29 cellular contexts compared by ENCODE assay signal in genomic region chr14:89384636-89385035, GRCh38. TPM values are rescaled to one million over a fixed set of nuclear protein-coding genes. Genes with fewer than 3 reads are reported as not detected.
DNase-seq lines count a peak whose midpoint lies in the region; ATAC-seq, FAIRE-seq and TF ChIP-seq lines count a peak whose summit lies in the region.
"Had no signal": no experiment of that assay in that cellular context is flagged by ENCODE, and none has a peak within 500 bp of the region (broad histone marks: within the 10 kb centered on the region; RNA-seq: fewer than 3 reads in every experiment).

No MANE protein-coding gene starts in this region.

- H3F3A ChIP-seq in GM23338 (replicated peaks; ENCODE audit: low read depth), result no peaks in the 10 kb centered on the region; the same call in none of the 2 replicates

- RAD21 ChIA-PET in GM12878 (lab: Charles Lee; ENCODE audit: unreplicated experiment), result interaction anchor here (0.8 to 4.8 kb wide), 12 partner anchors 8 to 382 kb away, joined by 3 to 37 read pairs (median 6); no protein-coding TSS in a partner anchor

- intact Hi-C loops in GM12878 (cut with micrococcal nuclease; ENCODE audit: unreplicated experiment), result loop anchor here (1.0 to 5.0 kb wide), 3 partner anchors 19 to 53 kb away; partner anchors contain the start of gene FOXN3
- intact Hi-C loops in natural killer cell (cut with micrococcal nuclease), result no loop called here
- intact Hi-C loops in Right ventricle myocardium inferior (cut with DNase I), result no loop called here
- intact Hi-C loops in vagina (cut with DNase I), result no loop called here

- BruUV-seq in GM12878 (replicated peaks; lab: Mats Ljungman, UMichigan), result no TSS peak

- H3K27ac ChIP-seq in CD4-positive, CD25-positive, alpha-beta regulatory T cell (ENCODE audit: insufficient read depth, low read length, poor library complexity, severe bottlenecking), result no peak overlapping the region
- H3K27ac ChIP-seq in GM23338 (ENCODE audit: low read depth) (no peak overlapping the region), GM12878 (ENCODE audit: control insufficient read depth, insufficient read depth) (peak overlapping the region; percentile 77), vagina (no peak overlapping the region)
- H3K27ac ChIP-seq: GM23248, pancreas, PC-9, suprapubic skin, VCaP had no signal

- peaks cover 9% of the 10 kb centered on the region for H3K36me3 ChIP-seq in CD4-positive, CD25-positive, alpha-beta regulatory T cell (ENCODE audit: control insufficient read depth, insufficient read depth, low read length)
- H3K36me3 ChIP-seq in GM23338 (ENCODE audit: insufficient read depth), result 0 out of 2 replicates have a peak, but pooled peaks cover 6% of the 10 kb centered on the region
- peaks cover 0 to 7% of the 10 kb centered on the region in 2 experiments; a peak in 2 of 4 replicates for H3K36me3 ChIP-seq in GM12878 (ENCODE audit: control insufficient read depth in 2 of 2, insufficient read depth in 2 of 2, low read length in 1 of 2)
- no peaks in the 10 kb centered on the region for H3K36me3 ChIP-seq in vagina
- H3K36me3 ChIP-seq: pancreas, suprapubic skin had no signal

- no peak overlapping the region for H3K4me3 ChIP-seq in CD4-positive, CD25-positive, alpha-beta regulatory T cell (ENCODE audit: low read depth, low read length)
- H3K4me3 ChIP-seq in GM23338, result no peak overlapping the region
- H3K4me3 ChIP-seq in GM12878, result peak overlapping the region; percentile 28; the same call in 1 of the 2 replicates
- no peak overlapping the region for H3K4me3 ChIP-seq in vagina
- H3K4me3 ChIP-seq: GM23248, pancreas, PC-9, suprapubic skin had no signal

- POLR2A ChIA-PET in GM12878 (lab: Charles Lee), result interaction anchor here (0.5 to 2.3 kb wide), 6 partner anchors 10 to 82 kb away, joined by 3 to 13 read pairs (median 4); no protein-coding TSS in a partner anchor

- no peak for FAIRE-seq in GM12878 (lab: Jason Lieb, UNC)
- FAIRE-seq: D721Med, kidney, pancreas, urothelium cell line had no signal

- no peaks in the 10 kb centered on the region for H3K27me3 ChIP-seq in CD4-positive, CD25-positive, alpha-beta regulatory T cell (ENCODE audit: control insufficient read depth, insufficient read depth, low read length)
- H3K27me3 ChIP-seq in GM23338 (ENCODE audit: insufficient read depth) (no peaks in the 10 kb centered on the region), GM12878 (replicated peaks in 1 of 2; ENCODE audit: control insufficient read depth in 2 of 2, insufficient read depth in 2 of 2, low read length in 1 of 2) (no peaks in the 10 kb centered on the region), vagina (no peaks in the 10 kb centered on the region)
- H3K27me3 ChIP-seq: pancreas, suprapubic skin had no signal

- in situ Hi-C loops in GM12878 (cut with MboI), result no loop called here

- CTCF ChIA-PET in GM12878 (lab: Yijun Ruan, JAX), result interaction anchor here (0.7 to 4.9 kb wide), 7 partner anchors 16 to 208 kb away, joined by 3 to 29 read pairs (median 4); no protein-coding TSS in a partner anchor

- H3K79me2 ChIP-seq in GM23338 (replicated peaks; ENCODE audit: insufficient read depth) (peaks cover 100% of the 10 kb centered on the region), GM12878 (ENCODE audit: control insufficient read depth, insufficient read depth, low read length) (peaks cover 79% of the 10 kb centered on the region)

- H3K9me3 ChIP-seq in CD4-positive, CD25-positive, alpha-beta regulatory T cell (ENCODE audit: control insufficient read depth in 2 of 2, low read length in 2 of 2), result peaks cover 3 to 10% of the 10 kb centered on the region in 2 experiments
- H3K9me3 ChIP-seq in GM12878 (replicated peaks; ENCODE audit: control insufficient read depth, insufficient read depth, low read length) (peaks cover 15% of the 10 kb centered on the region; the same call in 2 of the 3 replicates), vagina (no peaks in the 10 kb centered on the region)
- H3K9me3 ChIP-seq: pancreas, suprapubic skin had no signal

- H3K4me1 Mint-ChIP-seq in CD4-positive, CD25-positive, alpha-beta regulatory T cell, result peaks cover 15 to 77% (median 43%) of the 10 kb centered on the region in 4 donors
- H3K4me1 Mint-ChIP-seq in GM23338 (peaks cover 67% of the 10 kb centered on the region), natural killer cell (peaks cover 76% of the 10 kb centered on the region in 2 donors)

- ATAC-seq in CD4-positive, CD25-positive, alpha-beta regulatory T cell (ENCODE audit: low read depth in 2 of 2), result no peak
- ATAC-seq in GM23338 (no peak), GM12878 (no peak), natural killer cell (no peak), Right ventricle myocardium inferior (no peak)
- ATAC-seq: activated T-helper 17 cell treated with anti-CD3 and anti-CD28 coated beads, Interleukin-2, amount 50 U/mL, for 72 hours; pancreas had no signal

- peaks cover 0 to 16% (median 2%) of the 10 kb centered on the region in 7 donors for H3K9me3 Mint-ChIP-seq in CD4-positive, CD25-positive, alpha-beta regulatory T cell
- peaks cover 9% of the 10 kb centered on the region for H3K9me3 Mint-ChIP-seq in GM23338
- no peaks in the 10 kb centered on the region for H3K9me3 Mint-ChIP-seq in natural killer cell
- H3K9me3 Mint-ChIP-seq: neural crest cell had no signal

- 97% methylated on average over 3 of the region's 3 CpGs for WGBS in GM12878 (ENCODE audit: insufficient coverage, insufficient replicate concordance, low lambda C conversion rate, missing lambda C conversion rate)

- H3K9me2 ChIP-seq in GM23338 (ENCODE audit: insufficient read depth), result no peaks in the 10 kb centered on the region

- no peaks in the 10 kb centered on the region for H3K4me1 ChIP-seq in CD4-positive, CD25-positive, alpha-beta regulatory T cell (ENCODE audit: control insufficient read depth, insufficient read depth, low read length, poor library complexity, severe bottlenecking)
- H3K4me1 ChIP-seq in GM23338 (ENCODE audit: insufficient read depth) (peaks cover 53% of the 10 kb centered on the region), GM12878 (ENCODE audit: control insufficient read depth, insufficient read depth, low read length) (peaks cover 49% of the 10 kb centered on the region), vagina (peaks cover 50% of the 10 kb centered on the region)

- peak overlapping the region in 2 of 3 donors; percentile 18 to 42 for H3K27ac Mint-ChIP-seq in CD4-positive, CD25-positive, alpha-beta regulatory T cell
- 0 out of 2 replicates have a peak overlapping the region, but pooled peaks have one; percentile 40 for H3K27ac Mint-ChIP-seq in GM23338
- peak overlapping the region; percentile 38 to 50 for H3K27ac Mint-ChIP-seq in natural killer cell
- H3K27ac Mint-ChIP-seq: activated T-helper 17 cell treated with anti-CD3 and anti-CD28 coated beads, Interleukin-2, amount 50 U/mL, for 72 hours had no signal

- no peak for TF ChIP-seq RAD21 in GM12878 (IDR thresholded peaks at IDR 0.05; ENCODE audit: insufficient read depth, low read depth, low read length)

- no peak overlapping the region for H3K4me3 Mint-ChIP-seq in CD4-positive, CD25-positive, alpha-beta regulatory T cell
- H3K4me3 Mint-ChIP-seq in GM23338, result no peak overlapping the region
- no peak overlapping the region for H3K4me3 Mint-ChIP-seq in natural killer cell
- H3K4me3 Mint-ChIP-seq: activated T-helper 17 cell treated with anti-CD3 and anti-CD28 coated beads, Interleukin-2, amount 50 U/mL, for 72 hours; CD14-positive monocyte; neural crest cell had no signal

- H3K4me2 ChIP-seq in GM23338 (no peak overlapping the region), GM12878 (ENCODE audit: control insufficient read depth, insufficient read depth) (peak overlapping the region; percentile 75)
- H3K4me2 ChIP-seq: KMS-11, PC-9 had no signal

- no peak for TF ChIP-seq POLR2A in GM12878 (IDR thresholded peaks at IDR 0.05; ENCODE audit: low read depth, low read length)
- TF ChIP-seq POLR2A in vagina (IDR thresholded peaks at IDR 0.05), result no peak

- no peaks in the 10 kb centered on the region for H3K27me3 Mint-ChIP-seq in CD4-positive, CD25-positive, alpha-beta regulatory T cell
- peaks cover 9% of the 10 kb centered on the region for H3K27me3 Mint-ChIP-seq in GM23338 (ENCODE audit: insufficient read depth, low read depth, poor library complexity)
- no peaks in the 10 kb centered on the region for H3K27me3 Mint-ChIP-seq in natural killer cell (ENCODE audit: low read depth in 2 of 2)
- H3K27me3 Mint-ChIP-seq: activated T-helper 17 cell treated with anti-CD3 and anti-CD28 coated beads, Interleukin-2, amount 50 U/mL, for 72 hours had no signal

- peaks cover 31% of the 10 kb centered on the region for H3K36me3 Mint-ChIP-seq in CD4-positive, CD25-positive, alpha-beta regulatory T cell
- H3K36me3 Mint-ChIP-seq in GM23338 (ENCODE audit: low read depth) (peaks cover 62% of the 10 kb centered on the region), natural killer cell (no peaks in the 10 kb centered on the region)

- TF ChIP-seq CTCF in GM23338 (conservative IDR thresholded peaks at IDR 0.05; ENCODE audit: low read depth in 2 of 2), result no peak
- TF ChIP-seq CTCF in GM12878 (IDR thresholded peaks at IDR 0.05 in 2 of 3, conservative IDR thresholded peaks at IDR 0.05 in 1 of 3; ENCODE audit: control insufficient read depth in 2 of 3, extremely low read depth in 1 of 3, insufficient read depth in 1 of 3, low read depth in 3 of 3, low read length in 3 of 3), result no peak
- no peak for TF ChIP-seq CTCF in natural killer cell (IDR thresholded peaks at IDR 0.05)
- TF ChIP-seq CTCF in vagina (IDR thresholded peaks at IDR 0.05), result no peak

- no peak for TF ChIP-seq EP300 in GM12878 (IDR thresholded peaks at IDR 0.05; ENCODE audit: borderline replicate concordance in 1 of 2, control insufficient read depth in 1 of 2, low read depth in 2 of 2, low read length in 2 of 2)

- peaks cover 62% of the 10 kb centered on the region for H4K20me1 ChIP-seq in GM23338 (replicated peaks; ENCODE audit: insufficient read depth)
- H4K20me1 ChIP-seq in GM12878 (ENCODE audit: control insufficient read depth, insufficient read depth), result no peaks in the 10 kb centered on the region

- SMC1A ChIA-PET in GM12878 (lab: Charles Lee; ENCODE audit: uncharacterized antibody, unreplicated experiment), result interaction anchor here (0.6 to 6.6 kb wide), 15 partner anchors 15 to 207 kb away, joined by 3 to 58 read pairs (median 4); no protein-coding TSS in a partner anchor

- H3K9ac ChIP-seq in GM12878 (ENCODE audit: control insufficient read depth, insufficient read depth, low read length), result no peak overlapping the region; the same call in 1 of the 2 replicates
- H3K9ac ChIP-seq: GM23248, KMS-11 had no signal

- no peak for DNase-seq in CD4-positive, CD25-positive, alpha-beta regulatory T cell
- DNase-seq in GM23338 (ENCODE audit: low spot score) (no peak), GM12878 (ENCODE audit: low read depth, low spot score) (no peak), natural killer cell (no peak), Right ventricle myocardium inferior (ENCODE audit: missing footprints) (no peak), vagina (ENCODE audit: extremely low spot score in 2 of 2) (no peak), NCI-H2227 (lab: John Stamatoyannopoulos, UW; ENCODE audit: unreplicated experiment) (no peak)
- DNase-seq in activated CD4-positive, alpha-beta T cell treated with anti-CD3 and anti-CD28 coated beads for 4 hours, result no peak
- DNase-seq: activated CD8-positive, alpha-beta memory T cell treated with anti-CD3 and anti-CD28 coated beads, Interleukin-2, amount 50 U/mL, for 4 hours; EL; GM23248; kidney; NCI-H1436; NCI-H2107; NCI-H446; NCI-H82; pancreas; PC-9; retina; SHP77; T-helper 9 cell had no signal

- no peak overlapping the region for H2AFZ ChIP-seq in GM23338
- no peak overlapping the region for H2AFZ ChIP-seq in GM12878 (ENCODE audit: control insufficient read depth, low read depth, low read length)
- H2AFZ ChIP-seq: GM23248, PC-9 had no signal

RNA-seq across cellular contexts. Expression of gene FOXN3, which starts 32.4 kb away (rescaled TPM):
- total RNA-seq in CD4-positive, CD25-positive, alpha-beta regulatory T cell, result 203 TPM
- polyA plus RNA-seq in CD4-positive, CD25-positive, alpha-beta regulatory T cell, result 100 to 1,000 TPM; 108 to 126 (median 110) TPM
- 149 and 167 TPM in 2 replicates for total RNA-seq in GM23338 (2014; rRNA removed; shearing (Covaris generic))
- 88.3 and 98.9 TPM in 2 replicates for polyA plus RNA-seq in GM23338 (2016; fragmentation: Nextera tagmentation; extraction: Ambion mirVana)
- total RNA-seq in GM12878 (2013; cell fraction: nucleolus; rRNA removed), result 112 and 136 TPM in 2 replicates
- 41.7 and 42.0 TPM in 2 replicates for total RNA-seq in GM12878 (2014; rRNA removed)
- 32.5 and 33.8 TPM in 2 replicates for total RNA-seq in GM12878 (2014; rRNA removed; fragmentation: Illumina TruSeq; extraction: Trizol)
- 66.1 and 68.9 TPM in 2 replicates for total RNA-seq in GM12878 (2021)
- polyA plus RNA-seq in GM12878 (2011; ENCODE audit: low read depth), result 19.9 TPM
- polyA plus RNA-seq in GM12878 (2011; rRNA removed), result 21.5 and 25.6 TPM in 2 replicates
- 21.5 and 21.7 TPM in 2 replicates for polyA plus RNA-seq in GM12878 (2011; cell fraction: cytosol; rRNA removed)
- polyA plus RNA-seq in GM12878 (2011; cell fraction: nucleus; rRNA removed), result 17.3 and 21.5 TPM in 2 replicates
- polyA plus RNA-seq in GM12878 (2012), result 28.8 and 31.2 TPM in 2 replicates
- polyA plus RNA-seq in GM12878 (2014; fragmentation: Illumina TruSeq; extraction: Trizol), result 43.6 and 46.8 TPM in 2 replicates
- 1 to 10 TPM; 4.5 to 7.1 TPM for polyA plus RNA-seq in GM12878 (2014; fragmentation: Nextera tagmentation; extraction: Ambion mirVana)
- polyA plus RNA-seq in GM12878 (2014; rRNA removed), result 34.5 and 38.4 TPM in 2 replicates
- polyA plus RNA-seq in GM12878 (2016; fragmentation: Nextera tagmentation; extraction: Ambion mirVana), result 10 to 100 TPM; 21.2 to 23.7 TPM
- 42.8 and 49.2 TPM in 2 replicates for polyA minus RNA-seq in GM12878 (2011; rRNA and poly(A)+ RNA removed)
- 15.0 and 20.3 TPM in 2 replicates for polyA minus RNA-seq in GM12878 (2011; cell fraction: cytosol; rRNA and poly(A)+ RNA removed)
- 27.3 and 39.6 TPM in 2 replicates for polyA minus RNA-seq in GM12878 (2011; cell fraction: nucleus; rRNA and poly(A)+ RNA removed)
- 100 to 1,000 TPM; 209 to 216 (median 209) TPM for total RNA-seq in natural killer cell
- 127 TPM for total RNA-seq in Right ventricle myocardium inferior
- 111 TPM for total RNA-seq in vagina
